In genomic region chr6:148677594-148678476, GRCh38 we compare ENCODE assay signal across 11 cellular contexts.
DNase-seq lines count a peak whose midpoint lies in the region; ATAC-seq and TF ChIP-seq lines count a peak whose summit lies in the region.
"Had no signal": no experiment of that assay in that cellular context is flagged by ENCODE, and none has a peak within 500 bp of the region (broad histone marks: within the 10 kb centered on the region; RNA-seq: fewer than 3 reads in every experiment).

No MANE protein-coding gene starts in this region.

- H3K4me3 ChIP-seq in body of pancreas, result no peak overlapping the region

- H3K4me1 ChIP-seq in body of pancreas, result no peaks in the 10 kb centered on the region
- H3K4me1 ChIP-seq: foreskin keratinocyte had no signal

- no peaks in the 10 kb centered on the region for H3K36me3 ChIP-seq in body of pancreas (replicated peaks in 1 of 2; ENCODE audit: insufficient read depth in 1 of 2, low read depth in 2 of 2)

- no peak for DNase-seq in effector memory CD8-positive, alpha-beta T cell
- DNase-seq in body of pancreas (no peak), NCI-H2081 treated with DMSO at 0.1 percent for 48 hours (lab: John Stamatoyannopoulos, UW) (no peak), activated T-cell treated with anti-CD3 and anti-CD28 coated beads for 4 hours (no peak)
- DNase-seq in activated CD8-positive, alpha-beta T cell treated with anti-CD3 and anti-CD28 coated beads, Interleukin-2, amount 10 ng/mL, durations not matched to agents 7 days and 5 days, result no peak
- DNase-seq: activated CD4-positive, alpha-beta T cell treated with anti-CD3 and anti-CD28 coated beads, Interleukin-2, amount 50 U/mL, for 1 hour; foreskin keratinocyte had no signal

- H3K4me1 Mint-ChIP-seq in effector memory CD8-positive, alpha-beta T cell (ENCODE audit: low read depth in 2 of 2), result peaks cover under 1 to 2% of the 10 kb centered on the region in 2 donors
- H3K4me1 Mint-ChIP-seq in activated CD8-positive, alpha-beta T cell treated with anti-CD3 and anti-CD28 coated beads, Interleukin-2, amount 10 ng/mL, durations not matched to agents 7 days and 5 days (ENCODE audit: low read depth), result no peaks in the 10 kb centered on the region
- H3K4me1 Mint-ChIP-seq: neural crest cell had no signal

- no peaks in the 10 kb centered on the region for H3K9me3 ChIP-seq in body of pancreas

- no peak for TF ChIP-seq POLR2A in body of pancreas (IDR thresholded peaks at IDR 0.05)

- 67 to 81% methylated on average over 8 of the region's 8 CpGs for WGBS in body of pancreas, 2 donors

- no peaks in the 10 kb centered on the region for H3K36me3 Mint-ChIP-seq in effector memory CD8-positive, alpha-beta T cell (ENCODE audit: insufficient read depth)
- no peaks in the 10 kb centered on the region for H3K36me3 Mint-ChIP-seq in activated CD8-positive, alpha-beta T cell treated with anti-CD3 and anti-CD28 coated beads, Interleukin-2, amount 10 ng/mL, durations not matched to agents 7 days and 5 days (ENCODE audit: low read depth)

- H3K27ac ChIP-seq in body of pancreas, result no peak overlapping the region
- H3K27ac ChIP-seq: foreskin keratinocyte had no signal

- POLR2A ChIA-PET in activated CD8-positive, alpha-beta T cell treated with anti-CD3 and anti-CD28 coated beads, Interleukin-2, amount 10 ng/mL, durations not matched to agents 7 days and 5 days (lab: Charles Lee), result no interaction called here

- no peak for TF ChIP-seq CTCF in body of pancreas (IDR thresholded peaks at IDR 0.05)

- H3K4me3 Mint-ChIP-seq in effector memory CD8-positive, alpha-beta T cell, result no peak overlapping the region
- H3K4me3 Mint-ChIP-seq in activated CD8-positive, alpha-beta T cell treated with anti-CD3 and anti-CD28 coated beads, Interleukin-2, amount 10 ng/mL, durations not matched to agents 7 days and 5 days, result no peak overlapping the region
- H3K4me3 Mint-ChIP-seq: neural crest cell had no signal

- ATAC-seq in GM18519 (IDR thresholded peaks at IDR 0.05; ENCODE audit: low FRiP score, unreplicated experiment), result peak; percentile 76
- peak; percentile 90 for ATAC-seq in GM21717 (IDR thresholded peaks at IDR 0.05; ENCODE audit: unreplicated experiment)
- peak; percentile 90 for ATAC-seq in HG03432 (IDR thresholded peaks at IDR 0.05; ENCODE audit: unreplicated experiment)
- peak; percentile 24 for ATAC-seq in effector memory CD8-positive, alpha-beta T cell (replicated peaks)
- no peak for ATAC-seq in body of pancreas
- ATAC-seq in activated CD8-positive, alpha-beta T cell treated with anti-CD3 and anti-CD28 coated beads, Interleukin-2, amount 10 ng/mL, durations not matched to agents 7 days and 5 days, result no peak
- ATAC-seq: foreskin keratinocyte had no signal

- no peaks in the 10 kb centered on the region for H3K27me3 ChIP-seq in body of pancreas

- no peak overlapping the region for H3K27ac Mint-ChIP-seq in effector memory CD8-positive, alpha-beta T cell
- no peak overlapping the region for H3K27ac Mint-ChIP-seq in activated CD8-positive, alpha-beta T cell treated with anti-CD3 and anti-CD28 coated beads, Interleukin-2, amount 10 ng/mL, durations not matched to agents 7 days and 5 days

- H3K27me3 Mint-ChIP-seq in effector memory CD8-positive, alpha-beta T cell, result peaks cover 28 to 57% of the 10 kb centered on the region in 2 donors
- peaks cover 3% of the 10 kb centered on the region for H3K27me3 Mint-ChIP-seq in activated CD8-positive, alpha-beta T cell treated with anti-CD3 and anti-CD28 coated beads, Interleukin-2, amount 10 ng/mL, durations not matched to agents 7 days and 5 days (ENCODE audit: low read depth)

- no peaks in the 10 kb centered on the region for H3K9me3 Mint-ChIP-seq in effector memory CD8-positive, alpha-beta T cell
- H3K9me3 Mint-ChIP-seq in activated CD8-positive, alpha-beta T cell treated with anti-CD3 and anti-CD28 coated beads, Interleukin-2, amount 10 ng/mL, durations not matched to agents 7 days and 5 days (ENCODE audit: insufficient read depth), result no peaks in the 10 kb centered on the region

- intact Hi-C loops in body of pancreas (cut with DNase I), result no loop called here

- CTCF ChIA-PET in activated CD8-positive, alpha-beta T cell treated with anti-CD3 and anti-CD28 coated beads, Interleukin-2, amount 10 ng/mL, durations not matched to agents 7 days and 5 days (lab: Charles Lee), result no interaction called here

Comparison
In these comparisons a context has a peak if more than half of its experiments do, and no peak if none do; other contexts are left out.
1. ATAC-seq: peak in GM18519 (single experiment), GM21717 (single experiment), HG03432 (single experiment) and effector memory CD8-positive, alpha-beta T cell (single experiment); none in body of pancreas (single experiment) and activated CD8-positive, alpha-beta T cell treated with anti-CD3 and anti-CD28 coated beads, Interleukin-2, amount 10 ng/mL, durations not matched to agents 7 days and 5 days (single experiment).